ENCODE assay signal across 8 cellular contexts in genomic region chr12:65121049-65121955, GRCh38. TPM values are rescaled to one million over a fixed set of nuclear protein-coding genes. Genes with fewer than 3 reads are reported as not detected.
DNase-seq lines count a peak whose midpoint lies in the region; ATAC-seq, FAIRE-seq and TF ChIP-seq lines count a peak whose summit lies in the region.

WIF1 (minus strand) TSS chr12:65121305; CDS start chr12:65121191, 114 bp downstream.

- ATAC-seq in HG02759 (IDR thresholded peaks at IDR 0.05; ENCODE audit: unreplicated experiment): peak; percentile 67

- H3K27me3 ChIP-seq in GM06990 (replicated peaks; ENCODE audit: control insufficient read depth, insufficient read depth, low read length) (peaks cover 1% of the 10 kb centered on the region), Peyer's patch (peaks cover 0 to 16% of the 10 kb centered on the region in 2 donors), testis (no peaks in the 10 kb centered on the region)

- H3K4me1 ChIP-seq in Peyer's patch (peaks cover 0 to 12% (median 4%) of the 10 kb centered on the region in 4 donors), testis (no peaks in the 10 kb centered on the region)

- DNase-seq in GM06990 (ENCODE audit: extremely low read depth, insufficient read length): peak; percentile 30
- DNase-seq in Peyer's patch: peak in 2 of 3 donors; percentile 46 to 55
- peak; percentile 19 for DNase-seq in cerebellar cortex (ENCODE audit: low spot score)
- peak in 1 of 2 donors; percentile 86 for DNase-seq in lower leg skin (ENCODE audit: low spot score in 2 of 2)
- DNase-seq in testis: peak; percentile 58
- DNase-seq in GM19239 (ENCODE audit: insufficient read length, low spot score): no peak
- no peak for DNase-seq in NCI-H446 (lab: John Stamatoyannopoulos, UW)

- H3K4me3 ChIP-seq in GM06990 (replicated peaks; ENCODE audit: low read depth, low read length) (peak within 1 kb of the TSS; percentile 51), Peyer's patch (peak within 1 kb of the TSS; percentile 1 to 45 (median 38)), lower leg skin (ENCODE audit: low read depth, poor library complexity, severe bottlenecking) (peak within 1 kb of the TSS; percentile 17), testis (peak within 1 kb of the TSS; percentile 49 to 56)

- H3K27ac ChIP-seq in Peyer's patch: no peak within 1 kb of the TSS
- H3K27ac ChIP-seq in testis: no peak within 1 kb of the TSS

- TF ChIP-seq POLR2A in Peyer's patch (IDR thresholded peaks at IDR 0.05) (no peak), lower leg skin (IDR thresholded peaks at IDR 0.05) (no peak), testis (IDR thresholded peaks at IDR 0.05) (no peak)

- H3K9me3 ChIP-seq in Peyer's patch (no peaks in the 10 kb centered on the region), testis (no peaks in the 10 kb centered on the region)

- intact Hi-C loops in lower leg skin (cut with DNase I; ENCODE audit: low total_unique reads) (loop anchor here (10.0 kb wide), 1 partner anchor 227 kb away; no protein-coding TSS in a partner anchor), testis (cut with DNase I; ENCODE audit: low total_unique reads) (no loop called here)

- H3K36me3 ChIP-seq in GM06990 (ENCODE audit: control insufficient read depth, insufficient read depth, low read length): no peaks in the 10 kb centered on the region
- no peaks in the 10 kb centered on the region for H3K36me3 ChIP-seq in Peyer's patch
- H3K36me3 ChIP-seq in testis (ENCODE audit: low read depth, missing control alignments): no peaks in the 10 kb centered on the region

- FAIRE-seq in GM19239 (lab: Jason Lieb, UNC): no peak

- TF ChIP-seq CTCF in GM06990 (IDR thresholded peaks at IDR 0.05; ENCODE audit: insufficient read depth, low read length, poor library complexity, severe bottlenecking) (no peak), Peyer's patch (IDR thresholded peaks at IDR 0.05) (peak in 2 of 6 experiments; percentile 9 to 23), lower leg skin (IDR thresholded peaks at IDR 0.05) (no peak), testis (IDR thresholded peaks at IDR 0.05) (peak in 2 of 3 experiments; percentile 33 to 62)

- 5 to 13% methylated on average over 55 to 65 of the region's 73 CpGs for WGBS in lower leg skin, 2 donors
- 4 to 6% methylated on average over 37 to 65 of the region's 73 CpGs for WGBS in testis, 2 donors

RNA-seq across cellular contexts. Expression of gene WIF1, which starts in this region (rescaled TPM):
- total RNA-seq in Peyer's patch (under 1 TPM in 1 of 4 donors, not detected in 3; 0.85 TPM), lower leg skin (1 to 10 TPM; 1.7 to 4.2 (median 2.3) TPM), testis (1 to 10 TPM in 1 of 2 donors, under 1 TPM in 1; 0.87 to 4.5 TPM)
- 3.1 TPM for polyA plus RNA-seq in testis (ENCODE audit: insufficient read depth, low read depth, low replicate concordance)

Comparison
In these comparisons a context has a peak if more than half of its experiments do, and no peak if none do; other contexts are left out.
1. Peak in DNase-seq and H3K4me3 ChIP-seq in Peyer's patch; RNA of the gene not detected or under 1 TPM.
2. DNase-seq: peak in GM06990 (single experiment), cerebellar cortex (single experiment) and testis (single experiment); none in GM19239 (single experiment) and NCI-H446 (0 of 2).
3. CTCF ChIP-seq: peak in testis (2 of 3); none in GM06990 (single experiment) and lower leg skin (0 of 3).
4. Peak in every context shown above with its lines, with median percentiles within 50 percentile points of each other: H3K4me3 ChIP-seq.